11 cellular contexts compared by ENCODE assay signal in genomic region chr9:35517552-35518211, GRCh38. TPM values are rescaled to one million over a fixed set of nuclear protein-coding genes. Genes with fewer than 3 reads are reported as not detected.
DNase-seq lines count a peak whose midpoint lies in the region; TF ChIP-seq lines count a peak whose summit lies in the region.
"Had no signal": no experiment of that assay in that cellular context is flagged by ENCODE, and none has a peak within 500 bp of the region (broad histone marks: within the 10 kb centered on the region; RNA-seq: fewer than 3 reads in every experiment).

No MANE protein-coding gene starts in this region.

- H3K27ac Mint-ChIP-seq in mesothelial cell of epicardium: peak overlapping the region; percentile 100
- no peak overlapping the region for H3K27ac Mint-ChIP-seq in activated CD4-positive, alpha-beta T cell treated with anti-CD3 and anti-CD28 coated beads, Interleukin-2, amount 10 ng/mL, durations not matched to agents 24 days and 14 days
- H3K27ac Mint-ChIP-seq: activated T-helper 1 cell treated with anti-CD3 and anti-CD28 coated beads, Interleukin-12 subunit alpha, Interleukin-12 subunit beta, Interleukin-2, Interleukin-4 antibody, amounts not matched to agents 30 ng/mL and 10 ng/mL and 1 ng/mL, durations not matched to agents 14 hours and 24 hours and 36 hours had no signal

- TSS peak; percentile 73 for BruUV-seq in PC-9 (replicated peaks; lab: Mats Ljungman, UMichigan)

- H3K4me2 ChIP-seq in PC-9: peak overlapping the region; percentile 72

- H3K27ac ChIP-seq in PC-9 (peak overlapping the region; percentile 89), coronary artery (peak overlapping the region; percentile 90 to 94), temporal lobe (ENCODE audit: low read depth, low read length) (peak overlapping the region; percentile 91)

- TF ChIP-seq CTCF in PC-9 (conservative IDR thresholded peaks at IDR 0.05) (no peak), coronary artery (IDR thresholded peaks at IDR 0.05) (no peak), mesothelial cell of epicardium (IDR thresholded peaks at IDR 0.05; ENCODE audit: unreplicated experiment) (no peak)

- peaks cover 69% of the 10 kb centered on the region for H3K4me1 Mint-ChIP-seq in mesothelial cell of epicardium
- no peaks in the 10 kb centered on the region for H3K4me1 Mint-ChIP-seq in activated CD4-positive, alpha-beta T cell treated with anti-CD3 and anti-CD28 coated beads, Interleukin-2, amount 10 ng/mL, durations not matched to agents 24 days and 14 days

- H3K4me3 ChIP-seq in PC-9 (no peak overlapping the region), coronary artery (no peak overlapping the region)

- POLR2A ChIA-PET in PC-9 (lab: Charles Lee; ENCODE audit: unreplicated experiment): no interaction called here

- no peaks in the 10 kb centered on the region for H3K36me3 ChIP-seq in PC-9 (ENCODE audit: low read depth)

- no peaks in the 10 kb centered on the region for H3K27me3 ChIP-seq in PC-9 (ENCODE audit: insufficient read depth, low read depth)

- no peaks in the 10 kb centered on the region for H3K36me3 Mint-ChIP-seq in mesothelial cell of epicardium
- no peaks in the 10 kb centered on the region for H3K36me3 Mint-ChIP-seq in activated CD4-positive, alpha-beta T cell treated with anti-CD3 and anti-CD28 coated beads, Interleukin-2, amount 10 ng/mL, durations not matched to agents 24 days and 14 days (ENCODE audit: low read depth)

- peaks cover 76% of the 10 kb centered on the region for H3K4me1 ChIP-seq in PC-9 (replicated peaks; ENCODE audit: insufficient read depth)

- DNase-seq in PC-9: no peak
- no peak for DNase-seq in coronary artery (ENCODE audit: low spot score)
- DNase-seq in mesothelial cell of epicardium (ENCODE audit: low spot score in 2 of 2, unreplicated experiment in 2 of 2): no peak
- no peak for DNase-seq in dermis blood vessel endothelial cell
- no peak for DNase-seq in Kasumi-1 (lab: John Stamatoyannopoulos, UW)
- DNase-seq in DMS114 treated with DMSO at 0.1 percent for 48 hours (lab: John Stamatoyannopoulos, UW; ENCODE audit: unreplicated experiment): no peak
- DNase-seq in activated CD4-positive, alpha-beta T cell treated with anti-CD3 and anti-CD28 coated beads, Interleukin-2, amount 10 ng/mL, durations not matched to agents 24 days and 14 days: no peak
- DNase-seq: GOT3, NCI-H1436 treated with DMSO at 0.1 percent for 48 hours had no signal

- H3K9me3 Mint-ChIP-seq in mesothelial cell of epicardium: no peaks in the 10 kb centered on the region
- H3K9me3 Mint-ChIP-seq in activated CD4-positive, alpha-beta T cell treated with anti-CD3 and anti-CD28 coated beads, Interleukin-2, amount 10 ng/mL, durations not matched to agents 24 days and 14 days: no peaks in the 10 kb centered on the region
- H3K9me3 Mint-ChIP-seq: activated T-helper 1 cell treated with anti-CD3 and anti-CD28 coated beads, Interleukin-12 subunit alpha, Interleukin-12 subunit beta, Interleukin-2, Interleukin-4 antibody, amounts not matched to agents 30 ng/mL and 10 ng/mL and 1 ng/mL, durations not matched to agents 14 hours and 24 hours and 36 hours had no signal

- no peaks in the 10 kb centered on the region for H3K9me2 ChIP-seq in PC-9 (ENCODE audit: insufficient read depth)

- intact Hi-C loops in PC-9 (cut with micrococcal nuclease; ENCODE audit: unreplicated experiment): loop anchor here (2.0 kb wide), 1 partner anchor 27 kb away; the partner anchor contains the start of gene RUSC2
- intact Hi-C loops in activated CD4-positive, alpha-beta T cell treated with anti-CD3 and anti-CD28 coated beads, Interleukin-2, amount 10 ng/mL, durations not matched to agents 24 days and 14 days (cut with micrococcal nuclease): no loop called here

- no peak overlapping the region for H3K4me3 Mint-ChIP-seq in mesothelial cell of epicardium
- no peak overlapping the region for H3K4me3 Mint-ChIP-seq in activated CD4-positive, alpha-beta T cell treated with anti-CD3 and anti-CD28 coated beads, Interleukin-2, amount 10 ng/mL, durations not matched to agents 24 days and 14 days
- H3K4me3 Mint-ChIP-seq: activated T-helper 1 cell treated with anti-CD3 and anti-CD28 coated beads, Interleukin-12 subunit alpha, Interleukin-12 subunit beta, Interleukin-2, Interleukin-4 antibody, amounts not matched to agents 30 ng/mL and 10 ng/mL and 1 ng/mL, durations not matched to agents 14 hours and 24 hours and 36 hours had no signal

- H3K79me2 ChIP-seq in PC-9 (ENCODE audit: low read depth): peaks cover 74% of the 10 kb centered on the region

- CTCF ChIA-PET in PC-9 (lab: Charles Lee): no interaction called here

- peaks cover 45% of the 10 kb centered on the region for H3F3A ChIP-seq in PC-9 (ENCODE audit: insufficient read depth, low read depth)

- H3K27me3 Mint-ChIP-seq in mesothelial cell of epicardium (ENCODE audit: low read depth): no peaks in the 10 kb centered on the region
- H3K27me3 Mint-ChIP-seq in activated CD4-positive, alpha-beta T cell treated with anti-CD3 and anti-CD28 coated beads, Interleukin-2, amount 10 ng/mL, durations not matched to agents 24 days and 14 days: no peaks in the 10 kb centered on the region

- no peaks in the 10 kb centered on the region for H4K20me1 ChIP-seq in PC-9 (ENCODE audit: insufficient read depth)

- H2AFZ ChIP-seq in PC-9: no peak overlapping the region

- H3K9me3 ChIP-seq in PC-9 (ENCODE audit: insufficient read depth, low read depth): no peaks in the 10 kb centered on the region

RNA-seq across cellular contexts. Expression of gene RUSC2, which starts 27.8 kb away (rescaled TPM):
- total RNA-seq in PC-9 (2021) (10.1 and 12.5 TPM in 2 replicates), mesothelial cell of epicardium (33.5 to 36.1 TPM (median 34.5 TPM) in 3 replicates), temporal lobe (45.2 TPM), dermis blood vessel endothelial cell (15.8 and 24.5 TPM in 2 replicates)
- 6.9 and 7.9 TPM in 2 replicates for total RNA-seq in activated CD4-positive, alpha-beta T cell treated with anti-CD3 and anti-CD28 coated beads, Interleukin-2, amount 10 ng/mL, durations not matched to agents 24 days and 14 days
